In genomic region chr6:163620670-163621330, GRCh38 we compare ENCODE assay signal across 18 cellular contexts.
DNase-seq lines count a peak whose midpoint lies in the region; ATAC-seq and TF ChIP-seq lines count a peak whose summit lies in the region.
"Had no signal": no experiment of that assay in that cellular context is flagged by ENCODE, and none has a peak within 500 bp of the region (broad histone marks: within the 10 kb centered on the region; RNA-seq: fewer than 3 reads in every experiment).

No MANE protein-coding gene starts in this region.

- H2AFZ ChIP-seq in PC-9: no peak overlapping the region
- H2AFZ ChIP-seq: neural progenitor cell had no signal

- H3K79me2 ChIP-seq in PC-9 (ENCODE audit: low read depth): no peaks in the 10 kb centered on the region

- POLR2A ChIA-PET in PC-9 (lab: Charles Lee; ENCODE audit: unreplicated experiment): no interaction called here

- H3K36me3 ChIP-seq in MG63 (no peaks in the 10 kb centered on the region), PC-9 (ENCODE audit: low read depth) (no peaks in the 10 kb centered on the region)
- H3K36me3 ChIP-seq: neural progenitor cell had no signal

- H3K9me2 ChIP-seq in PC-9 (ENCODE audit: insufficient read depth): no peaks in the 10 kb centered on the region

- no TSS peak for BruUV-seq in PC-9 (replicated peaks; lab: Mats Ljungman, UMichigan)

- DNase-seq in A172 (ENCODE audit: low spot score) (peak; percentile 10), MG63 (peak; percentile 58), glomerular visceral epithelial cell (ENCODE audit: extremely low spot score) (peak; percentile 28), amygdala (lab: John Stamatoyannopoulos, UW) (no peak), PC-9 (no peak)
- no peak for DNase-seq in activated CD4-positive, alpha-beta T cell treated with anti-CD3 and anti-CD28 coated beads, Interleukin-2, amount 50 U/mL, for 4 hours
- DNase-seq: activated naive CD4-positive, alpha-beta T cell; CD4-positive, alpha-beta T cell; cortex of kidney; immature natural killer cell; KG1; NCI-H1417 treated with DMSO at 0.1 percent for 48 hours; NCI-H2171 treated with DMSO at 0.1 percent for 48 hours; T1000 had no signal

- ATAC-seq in GM19324 (IDR thresholded peaks at IDR 0.05; ENCODE audit: low FRiP score, unreplicated experiment) (peak; percentile 71), GM18861 (IDR thresholded peaks at IDR 0.05; ENCODE audit: unreplicated experiment) (no peak)

- intact Hi-C loops in PC-9 (cut with micrococcal nuclease; ENCODE audit: unreplicated experiment): no loop called here

- no peaks in the 10 kb centered on the region for H3K4me1 ChIP-seq in PC-9 (replicated peaks; ENCODE audit: insufficient read depth)
- H3K4me1 ChIP-seq: neural progenitor cell had no signal

- no peak for TF ChIP-seq CTCF in PC-9 (conservative IDR thresholded peaks at IDR 0.05)

- H3K9me3 ChIP-seq in MG63 (no peaks in the 10 kb centered on the region), PC-9 (ENCODE audit: insufficient read depth, low read depth) (no peaks in the 10 kb centered on the region)

- CTCF ChIA-PET in PC-9 (lab: Charles Lee): no interaction called here

- H3K27me3 ChIP-seq in MG63: no peaks in the 10 kb centered on the region
- peaks cover 44% of the 10 kb centered on the region for H3K27me3 ChIP-seq in PC-9 (ENCODE audit: insufficient read depth, low read depth)
- H3K27me3 ChIP-seq: neural progenitor cell had no signal

- no peak overlapping the region for H3K4me2 ChIP-seq in PC-9
- H3K4me2 ChIP-seq: neural progenitor cell had no signal

- H4K20me1 ChIP-seq in PC-9 (ENCODE audit: insufficient read depth): no peaks in the 10 kb centered on the region

- no peaks in the 10 kb centered on the region for H3F3A ChIP-seq in PC-9 (ENCODE audit: insufficient read depth, low read depth)

- no peak overlapping the region for H3K27ac ChIP-seq in PC-9
- H3K27ac ChIP-seq: epithelial cell of prostate, neural progenitor cell had no signal

- H3K4me3 ChIP-seq in MG63: no peak overlapping the region
- H3K4me3 ChIP-seq in PC-9: no peak overlapping the region
- H3K4me3 ChIP-seq: neural progenitor cell had no signal

Comparison
In these comparisons a context has a peak if more than half of its experiments do, and no peak if none do; other contexts are left out.
1. DNase-seq: peak in A172 (single experiment), MG63 (single experiment) and glomerular visceral epithelial cell (single experiment); none in activated CD4-positive, alpha-beta T cell treated with anti-CD3 and anti-CD28 coated beads, Interleukin-2, amount 50 U/mL, for 4 hours (0 of 2), amygdala (0 of 56) and PC-9 (0 of 2).